Comparison of ENCODE assay signal across 1 cellular context in the genomic region with DNA sequence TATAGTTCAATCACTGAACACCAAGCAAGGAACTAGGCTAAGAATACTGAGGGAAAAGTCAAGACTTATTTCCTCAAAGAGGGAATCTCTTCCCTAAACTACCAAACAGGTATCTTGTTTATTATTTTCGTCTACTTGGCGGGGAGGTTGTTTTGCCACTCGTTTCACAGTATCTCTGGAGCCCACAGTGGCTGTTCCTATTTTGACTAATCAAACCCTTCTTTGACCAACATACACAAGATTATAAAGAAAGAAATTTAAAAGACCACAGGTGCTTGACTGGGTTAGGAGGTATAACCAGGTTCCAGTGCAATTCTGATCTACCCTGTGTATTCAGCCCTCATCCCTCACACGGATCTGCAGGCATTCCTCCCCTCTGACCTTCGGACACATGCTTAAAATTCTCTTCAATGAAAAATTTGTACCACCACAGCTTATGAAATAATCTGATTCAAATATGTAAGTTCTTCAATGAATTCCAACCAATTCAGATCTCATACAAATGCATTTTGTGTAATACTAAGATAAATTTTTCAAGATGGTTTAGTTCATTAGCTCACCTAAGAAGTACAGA.
TF ChIP-seq lines count a peak whose summit lies in the region.

No MANE protein-coding gene starts in this region.

TF ChIP-seq in WTC11, 78 proteins besides CTCF, POLR2A, EP300 and RAD21 (continued from another document):
- TF ChIP-seq, protein P1, sequence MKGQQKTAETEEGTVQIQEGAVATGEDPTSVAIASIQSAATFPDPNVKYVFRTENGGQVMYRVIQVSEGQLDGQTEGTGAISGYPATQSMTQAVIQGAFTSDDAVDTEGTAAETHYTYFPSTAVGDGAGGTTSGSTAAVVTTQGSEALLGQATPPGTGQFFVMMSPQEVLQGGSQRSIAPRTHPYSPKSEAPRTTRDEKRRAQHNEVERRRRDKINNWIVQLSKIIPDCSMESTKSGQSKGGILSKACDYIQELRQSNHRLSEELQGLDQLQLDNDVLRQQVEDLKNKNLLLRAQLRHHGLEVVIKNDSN (CRISPR knock-in tag; IDR thresholded peaks at IDR 0.05): no peak
- TF ChIP-seq, protein P2, sequence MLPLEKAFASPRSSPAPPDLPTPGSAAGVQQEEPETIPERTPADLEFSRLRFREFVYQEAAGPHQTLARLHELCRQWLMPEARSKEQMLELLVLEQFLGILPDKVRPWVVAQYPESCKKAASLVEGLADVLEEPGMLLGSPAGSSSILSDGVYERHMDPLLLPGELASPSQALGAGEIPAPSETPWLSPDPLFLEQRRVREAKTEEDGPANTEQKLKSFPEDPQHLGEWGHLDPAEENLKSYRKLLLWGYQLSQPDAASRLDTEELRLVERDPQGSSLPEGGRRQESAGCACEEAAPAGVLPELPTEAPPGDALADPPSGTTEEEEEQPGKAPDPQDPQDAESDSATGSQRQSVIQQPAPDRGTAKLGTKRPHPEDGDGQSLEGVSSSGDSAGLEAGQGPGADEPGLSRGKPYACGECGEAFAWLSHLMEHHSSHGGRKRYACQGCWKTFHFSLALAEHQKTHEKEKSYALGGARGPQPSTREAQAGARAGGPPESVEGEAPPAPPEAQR (CRISPR knock-in tag; IDR thresholded peaks at IDR 0.05): no peak
- TF ChIP-seq ZNF219 (CRISPR knock-in tag; IDR thresholded peaks at IDR 0.05; ENCODE audit: borderline replicate concordance): no peak
- TF ChIP-seq PREB (CRISPR knock-in tag; IDR thresholded peaks at IDR 0.05; ENCODE audit: borderline replicate concordance): no peak
- TF ChIP-seq, protein P3, sequence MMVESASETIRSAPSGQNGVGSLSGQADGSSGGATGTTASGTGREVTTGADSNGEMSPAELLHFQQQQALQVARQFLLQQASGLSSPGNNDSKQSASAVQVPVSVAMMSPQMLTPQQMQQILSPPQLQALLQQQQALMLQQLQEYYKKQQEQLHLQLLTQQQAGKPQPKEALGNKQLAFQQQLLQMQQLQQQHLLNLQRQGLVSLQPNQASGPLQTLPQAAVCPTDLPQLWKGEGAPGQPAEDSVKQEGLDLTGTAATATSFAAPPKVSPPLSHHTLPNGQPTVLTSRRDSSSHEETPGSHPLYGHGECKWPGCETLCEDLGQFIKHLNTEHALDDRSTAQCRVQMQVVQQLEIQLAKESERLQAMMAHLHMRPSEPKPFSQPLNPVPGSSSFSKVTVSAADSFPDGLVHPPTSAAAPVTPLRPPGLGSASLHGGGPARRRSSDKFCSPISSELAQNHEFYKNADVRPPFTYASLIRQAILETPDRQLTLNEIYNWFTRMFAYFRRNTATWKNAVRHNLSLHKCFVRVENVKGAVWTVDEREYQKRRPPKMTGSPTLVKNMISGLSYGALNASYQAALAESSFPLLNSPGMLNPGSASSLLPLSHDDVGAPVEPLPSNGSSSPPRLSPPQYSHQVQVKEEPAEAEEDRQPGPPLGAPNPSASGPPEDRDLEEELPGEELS (CRISPR knock-in tag; IDR thresholded peaks at IDR 0.05): no peak
- TF ChIP-seq TEAD1 (CRISPR knock-in tag; IDR thresholded peaks at IDR 0.05): no peak
- TF ChIP-seq E2F1 (CRISPR knock-in tag; IDR thresholded peaks at IDR 0.05): no peak
- TF ChIP-seq, protein P4, sequence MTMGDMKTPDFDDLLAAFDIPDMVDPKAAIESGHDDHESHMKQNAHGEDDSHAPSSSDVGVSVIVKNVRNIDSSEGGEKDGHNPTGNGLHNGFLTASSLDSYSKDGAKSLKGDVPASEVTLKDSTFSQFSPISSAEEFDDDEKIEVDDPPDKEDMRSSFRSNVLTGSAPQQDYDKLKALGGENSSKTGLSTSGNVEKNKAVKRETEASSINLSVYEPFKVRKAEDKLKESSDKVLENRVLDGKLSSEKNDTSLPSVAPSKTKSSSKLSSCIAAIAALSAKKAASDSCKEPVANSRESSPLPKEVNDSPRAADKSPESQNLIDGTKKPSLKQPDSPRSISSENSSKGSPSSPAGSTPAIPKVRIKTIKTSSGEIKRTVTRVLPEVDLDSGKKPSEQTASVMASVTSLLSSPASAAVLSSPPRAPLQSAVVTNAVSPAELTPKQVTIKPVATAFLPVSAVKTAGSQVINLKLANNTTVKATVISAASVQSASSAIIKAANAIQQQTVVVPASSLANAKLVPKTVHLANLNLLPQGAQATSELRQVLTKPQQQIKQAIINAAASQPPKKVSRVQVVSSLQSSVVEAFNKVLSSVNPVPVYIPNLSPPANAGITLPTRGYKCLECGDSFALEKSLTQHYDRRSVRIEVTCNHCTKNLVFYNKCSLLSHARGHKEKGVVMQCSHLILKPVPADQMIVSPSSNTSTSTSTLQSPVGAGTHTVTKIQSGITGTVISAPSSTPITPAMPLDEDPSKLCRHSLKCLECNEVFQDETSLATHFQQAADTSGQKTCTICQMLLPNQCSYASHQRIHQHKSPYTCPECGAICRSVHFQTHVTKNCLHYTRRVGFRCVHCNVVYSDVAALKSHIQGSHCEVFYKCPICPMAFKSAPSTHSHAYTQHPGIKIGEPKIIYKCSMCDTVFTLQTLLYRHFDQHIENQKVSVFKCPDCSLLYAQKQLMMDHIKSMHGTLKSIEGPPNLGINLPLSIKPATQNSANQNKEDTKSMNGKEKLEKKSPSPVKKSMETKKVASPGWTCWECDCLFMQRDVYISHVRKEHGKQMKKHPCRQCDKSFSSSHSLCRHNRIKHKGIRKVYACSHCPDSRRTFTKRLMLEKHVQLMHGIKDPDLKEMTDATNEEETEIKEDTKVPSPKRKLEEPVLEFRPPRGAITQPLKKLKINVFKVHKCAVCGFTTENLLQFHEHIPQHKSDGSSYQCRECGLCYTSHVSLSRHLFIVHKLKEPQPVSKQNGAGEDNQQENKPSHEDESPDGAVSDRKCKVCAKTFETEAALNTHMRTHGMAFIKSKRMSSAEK (CRISPR knock-in tag; IDR thresholded peaks at IDR 0.05; ENCODE audit: borderline replicate concordance): no peak
